ENCODE assay signal across 15 cellular contexts in the genomic region with DNA sequence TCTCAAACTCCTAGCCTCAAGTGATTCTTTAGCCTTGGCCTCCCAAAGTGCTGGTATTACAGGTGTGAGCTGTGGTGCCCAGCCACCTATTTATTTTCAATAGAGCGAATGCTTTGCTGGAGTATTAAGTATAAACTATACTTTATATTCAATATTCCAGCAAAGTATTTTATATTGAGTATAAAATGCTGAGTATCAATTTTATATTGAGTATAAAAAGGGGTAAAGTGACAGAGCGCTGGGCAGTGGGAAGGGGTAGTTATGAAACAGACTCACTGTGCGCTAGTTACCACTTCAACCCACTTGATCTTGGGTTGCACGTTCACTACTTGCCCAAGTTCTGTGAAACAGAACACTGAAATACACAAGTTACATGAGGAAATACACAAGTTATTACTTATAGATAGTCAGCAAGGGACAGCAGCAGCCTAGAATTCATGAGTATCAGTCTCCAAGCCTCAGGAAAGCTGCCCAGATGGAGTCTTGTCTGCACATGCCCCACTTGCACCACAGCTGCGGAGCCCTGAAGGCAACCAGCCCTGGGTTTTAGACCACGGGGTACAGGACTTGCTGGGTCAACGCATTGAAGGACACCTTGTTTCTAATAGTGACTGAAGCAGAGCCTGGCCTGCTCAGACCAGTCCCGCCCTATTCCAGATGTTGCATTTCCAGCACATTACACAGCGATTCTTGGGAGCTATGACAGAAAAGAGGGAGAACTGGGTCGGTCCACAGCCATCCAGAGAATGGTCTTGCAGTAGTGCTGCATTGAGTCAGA. TPM values are rescaled to one million over a fixed set of nuclear protein-coding genes. Genes with fewer than 3 reads are reported as not detected.
DNase-seq lines count a peak whose midpoint lies in the region; ATAC-seq and TF ChIP-seq lines count a peak whose summit lies in the region.
"Had no signal": no experiment of that assay in that cellular context is flagged by ENCODE, and none has a peak within 500 bp of the region (broad histone marks: within the 10 kb centered on the region; RNA-seq: fewer than 3 reads in every experiment).

No MANE protein-coding gene starts in this region.

- H3K9me3 Mint-ChIP-seq in GM23338, result no peaks in the 10 kb centered on the region
- no peaks in the 10 kb centered on the region for H3K9me3 Mint-ChIP-seq in type B pancreatic cell
- H3K9me3 Mint-ChIP-seq: CD8-positive, alpha-beta T cell had no signal

- intact Hi-C loops in mammary epithelial cell (cut with micrococcal nuclease), result no loop called here

- 68% methylated on average over 10 of the region's 10 CpGs for WGBS in mammary epithelial cell (ENCODE audit: low coverage, missing lambda C conversion rate)

- H2AFZ ChIP-seq in GM23338 (0 out of 2 replicates have a peak overlapping the region, but pooled peaks have one; percentile 28), mammary epithelial cell (ENCODE audit: low read depth, low read length) (peak overlapping the region; percentile 13)

- no peaks in the 10 kb centered on the region for H3K36me3 Mint-ChIP-seq in GM23338 (ENCODE audit: low read depth)
- H3K36me3 Mint-ChIP-seq in type B pancreatic cell, result no peaks in the 10 kb centered on the region
- H3K36me3 Mint-ChIP-seq: CD14-positive monocyte; CD8-positive, alpha-beta T cell had no signal

- no peak for TF ChIP-seq CTCF in GM23338 (conservative IDR thresholded peaks at IDR 0.05; ENCODE audit: low read depth in 2 of 2)
- TF ChIP-seq CTCF in mammary epithelial cell (conservative IDR thresholded peaks at IDR 0.05 in 1 of 2, IDR thresholded peaks at IDR 0.05 in 1 of 2; ENCODE audit: extremely low read depth in 1 of 2, insufficient read depth in 1 of 2, low read depth in 1 of 2, low read length in 2 of 2), result no peak
- no peak for TF ChIP-seq CTCF in type B pancreatic cell (conservative IDR thresholded peaks at IDR 0.05)

- DNase-seq in GM23338 (ENCODE audit: low spot score) (no peak), mammary epithelial cell (peak; percentile 50), type B pancreatic cell (ENCODE audit: extremely low spot score, unreplicated experiment) (peak; percentile 20), NK-92 (lab: John Stamatoyannopoulos, UW; ENCODE audit: unreplicated experiment) (no peak), SIG-M5 treated with dmso at 0.1 percent for 504 hours (lab: John Stamatoyannopoulos, UW; ENCODE audit: unreplicated experiment) (no peak)
- DNase-seq: CD8-positive, alpha-beta T cell; COR-L47; GOT3 had no signal

- H3F3A ChIP-seq in GM23338 (replicated peaks; ENCODE audit: low read depth), result no peaks in the 10 kb centered on the region

- H3K27me3 ChIP-seq in GM23338 (ENCODE audit: insufficient read depth) (no peaks in the 10 kb centered on the region), mammary epithelial cell (ENCODE audit: insufficient read depth, low read length) (peaks cover 2% of the 10 kb centered on the region)

- in situ Hi-C loops in mammary epithelial cell (cut with MboI; ENCODE audit: low sequenced_read_pairs in 2 of 2), result no loop called here

- H3K27ac Mint-ChIP-seq in GM23338 (no peak overlapping the region), type B pancreatic cell (no peak overlapping the region)
- H3K27ac Mint-ChIP-seq: CD8-positive, alpha-beta T cell had no signal

- no peak overlapping the region for H3K9ac ChIP-seq in mammary epithelial cell (ENCODE audit: insufficient read depth, low read length)

- no peaks in the 10 kb centered on the region for H3K9me3 ChIP-seq in mammary epithelial cell (replicated peaks; ENCODE audit: insufficient read depth, low read length)
- H3K9me3 ChIP-seq: HAP-1 had no signal

- no peaks in the 10 kb centered on the region for H3K36me3 ChIP-seq in GM23338 (ENCODE audit: insufficient read depth)
- H3K36me3 ChIP-seq in mammary epithelial cell (ENCODE audit: insufficient read depth, low read length), result no peaks in the 10 kb centered on the region
- H3K36me3 ChIP-seq: HAP-1 had no signal

- BruUV-seq in mammary epithelial cell (replicated peaks; lab: Mats Ljungman, UMichigan), result no TSS peak

- dilution Hi-C loops in mammary epithelial cell (cut with HindIII; ENCODE audit: low sequenced_read_pairs), result loop anchor here (10.0 kb wide), 1 partner anchor 63 kb away; no protein-coding TSS in a partner anchor

- H3K4me3 Mint-ChIP-seq in GM23338, result no peak overlapping the region
- H3K4me3 Mint-ChIP-seq in type B pancreatic cell, result no peak overlapping the region
- H3K4me3 Mint-ChIP-seq: CD14-positive monocyte; CD8-positive, alpha-beta T cell had no signal

- H3K27me3 Mint-ChIP-seq in GM23338 (ENCODE audit: insufficient read depth, low read depth, poor library complexity), result peaks cover 6% of the 10 kb centered on the region
- H3K27me3 Mint-ChIP-seq in type B pancreatic cell, result peaks cover 16% of the 10 kb centered on the region

- H3K4me3 ChIP-seq in GM23338 (no peak overlapping the region), mammary epithelial cell (replicated peaks in 1 of 3; ENCODE audit: insufficient read depth in 1 of 3, low read depth in 2 of 3, low read length in 3 of 3) (no peak overlapping the region)
- H3K4me3 ChIP-seq: GM12878, HAP-1 had no signal

- H3K4me1 ChIP-seq in GM23338 (ENCODE audit: insufficient read depth) (peaks cover 15% of the 10 kb centered on the region), mammary epithelial cell (ENCODE audit: insufficient read depth, low read length) (peaks cover 11% of the 10 kb centered on the region)
- H3K4me1 ChIP-seq: HAP-1 had no signal

- H4K20me1 ChIP-seq in GM23338 (replicated peaks; ENCODE audit: insufficient read depth), result no peaks in the 10 kb centered on the region
- H4K20me1 ChIP-seq in mammary epithelial cell (ENCODE audit: insufficient read depth, low read length), result no peaks in the 10 kb centered on the region

- CTCF ChIA-PET in mammary epithelial cell (lab: Charles Lee; ENCODE audit: low non-redundant PET), result no interaction called here

- H3K27ac ChIP-seq in GM23338 (ENCODE audit: low read depth), result no peak overlapping the region
- no peak overlapping the region for H3K27ac ChIP-seq in mammary epithelial cell (ENCODE audit: insufficient read depth, low read depth, low read length)
- H3K27ac ChIP-seq: HL-60 had no signal

- H3K4me1 Mint-ChIP-seq in GM23338 (peaks cover 28% of the 10 kb centered on the region), type B pancreatic cell (ENCODE audit: unreplicated experiment) (peaks cover 22% of the 10 kb centered on the region)

- H3K4me2 ChIP-seq in GM23338 (no peak overlapping the region), mammary epithelial cell (ENCODE audit: insufficient read depth, low read depth, low read length) (no peak overlapping the region)

- ATAC-seq in GM23338 (no peak), esophagus mucosa (peak; percentile 32), GM19324 (IDR thresholded peaks at IDR 0.05; ENCODE audit: low FRiP score, unreplicated experiment) (no peak)
- ATAC-seq: CD8-positive, alpha-beta T cell; GM12878 had no signal

- no peaks in the 10 kb centered on the region for H3K79me2 ChIP-seq in GM23338 (replicated peaks; ENCODE audit: insufficient read depth)
- no peaks in the 10 kb centered on the region for H3K79me2 ChIP-seq in mammary epithelial cell (ENCODE audit: insufficient read depth, low read length)

- no peaks in the 10 kb centered on the region for H3K9me2 ChIP-seq in GM23338 (ENCODE audit: insufficient read depth)

TF ChIP-seq in GM23338, 12 proteins besides CTCF, POLR2A, EP300 and RAD21 (continues in another document):
- TF ChIP-seq JUNB (IDR thresholded peaks at IDR 0.05; ENCODE audit: unreplicated experiment) (no peak), NANOG (IDR thresholded peaks at IDR 0.05; ENCODE audit: borderline replicate concordance) (no peak), ZNF114 (CRISPR knock-in tag; IDR thresholded peaks at IDR 0.05) (no peak)
- TF ChIP-seq, protein P1, sequence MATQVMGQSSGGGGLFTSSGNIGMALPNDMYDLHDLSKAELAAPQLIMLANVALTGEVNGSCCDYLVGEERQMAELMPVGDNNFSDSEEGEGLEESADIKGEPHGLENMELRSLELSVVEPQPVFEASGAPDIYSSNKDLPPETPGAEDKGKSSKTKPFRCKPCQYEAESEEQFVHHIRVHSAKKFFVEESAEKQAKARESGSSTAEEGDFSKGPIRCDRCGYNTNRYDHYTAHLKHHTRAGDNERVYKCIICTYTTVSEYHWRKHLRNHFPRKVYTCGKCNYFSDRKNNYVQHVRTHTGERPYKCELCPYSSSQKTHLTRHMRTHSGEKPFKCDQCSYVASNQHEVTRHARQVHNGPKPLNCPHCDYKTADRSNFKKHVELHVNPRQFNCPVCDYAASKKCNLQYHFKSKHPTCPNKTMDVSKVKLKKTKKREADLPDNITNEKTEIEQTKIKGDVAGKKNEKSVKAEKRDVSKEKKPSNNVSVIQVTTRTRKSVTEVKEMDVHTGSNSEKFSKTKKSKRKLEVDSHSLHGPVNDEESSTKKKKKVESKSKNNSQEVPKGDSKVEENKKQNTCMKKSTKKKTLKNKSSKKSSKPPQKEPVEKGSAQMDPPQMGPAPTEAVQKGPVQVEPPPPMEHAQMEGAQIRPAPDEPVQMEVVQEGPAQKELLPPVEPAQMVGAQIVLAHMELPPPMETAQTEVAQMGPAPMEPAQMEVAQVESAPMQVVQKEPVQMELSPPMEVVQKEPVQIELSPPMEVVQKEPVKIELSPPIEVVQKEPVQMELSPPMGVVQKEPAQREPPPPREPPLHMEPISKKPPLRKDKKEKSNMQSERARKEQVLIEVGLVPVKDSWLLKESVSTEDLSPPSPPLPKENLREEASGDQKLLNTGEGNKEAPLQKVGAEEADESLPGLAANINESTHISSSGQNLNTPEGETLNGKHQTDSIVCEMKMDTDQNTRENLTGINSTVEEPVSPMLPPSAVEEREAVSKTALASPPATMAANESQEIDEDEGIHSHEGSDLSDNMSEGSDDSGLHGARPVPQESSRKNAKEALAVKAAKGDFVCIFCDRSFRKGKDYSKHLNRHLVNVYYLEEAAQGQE (IDR thresholded peaks at IDR 0.05; ENCODE audit: unreplicated experiment), result no peak
- TF ChIP-seq, protein P2, sequence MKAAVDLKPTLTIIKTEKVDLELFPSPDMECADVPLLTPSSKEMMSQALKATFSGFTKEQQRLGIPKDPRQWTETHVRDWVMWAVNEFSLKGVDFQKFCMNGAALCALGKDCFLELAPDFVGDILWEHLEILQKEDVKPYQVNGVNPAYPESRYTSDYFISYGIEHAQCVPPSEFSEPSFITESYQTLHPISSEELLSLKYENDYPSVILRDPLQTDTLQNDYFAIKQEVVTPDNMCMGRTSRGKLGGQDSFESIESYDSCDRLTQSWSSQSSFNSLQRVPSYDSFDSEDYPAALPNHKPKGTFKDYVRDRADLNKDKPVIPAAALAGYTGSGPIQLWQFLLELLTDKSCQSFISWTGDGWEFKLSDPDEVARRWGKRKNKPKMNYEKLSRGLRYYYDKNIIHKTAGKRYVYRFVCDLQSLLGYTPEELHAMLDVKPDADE (IDR thresholded peaks at IDR 0.05), result no peak

RNA-seq across cellular contexts. Expression of gene SYT13, which starts 51.6 kb away (rescaled TPM):
- 16.3 and 17.1 TPM in 2 replicates for total RNA-seq in GM23338 (2014; rRNA removed; shearing (Covaris generic))
- polyA plus RNA-seq in GM23338 (2016; fragmentation: Nextera tagmentation; extraction: Ambion mirVana) (3.4 and 3.5 TPM in 2 replicates), mammary epithelial cell (not detected)
- total RNA-seq in mammary epithelial cell (under 1 TPM in 1 of 2 donors, not detected in 1; 0.33 TPM), esophagus mucosa (not detected), type B pancreatic cell (ENCODE audit: low replicate concordance) (17.4 and 36.4 TPM in 2 replicates)
- polyA minus RNA-seq in mammary epithelial cell, result not detected
- total RNA-seq: CD8-positive, alpha-beta T cell; GM12878 had no signal
- polyA plus RNA-seq: BJ, CD14-positive monocyte, GM12878 had no signal

Comparison
In these comparisons a context has a peak if more than half of its experiments do, and no peak if none do; other contexts are left out.
1. DNase-seq: peak in mammary epithelial cell (single experiment) and type B pancreatic cell (single experiment); none in GM23338 (single experiment), NK-92 (single experiment) and SIG-M5 treated with dmso at 0.1 percent for 504 hours (single experiment).
2. RNA of gene SYT13, which starts 51.6 kb away (total RNA-seq): 17.4 to 36.4 TPM in type B pancreatic cell and 16.3 to 17.1 TPM in GM23338; 0.33 TPM in mammary epithelial cell and not detected in esophagus mucosa (single experiment); every median in the first group is over 10 times any median in the second.